ENCODE assay signal across 23 cellular contexts in genomic region chr6:138393871-138394783, GRCh38. TPM values are rescaled to one million over a fixed set of nuclear protein-coding genes. Genes with fewer than 3 reads are reported as not detected.
DNase-seq lines count a peak whose midpoint lies in the region; ATAC-seq and TF ChIP-seq lines count a peak whose summit lies in the region.
"Had no signal": no experiment of that assay in that cellular context is flagged by ENCODE, and none has a peak within 500 bp of the region (broad histone marks: within the 10 kb centered on the region; RNA-seq: fewer than 3 reads in every experiment).

No MANE protein-coding gene starts in this region.

- H3K27me3 ChIP-seq in GM23338 (ENCODE audit: insufficient read depth) = no peaks in the 10 kb centered on the region
- no peaks in the 10 kb centered on the region for H3K27me3 ChIP-seq in heart left ventricle

- POLR2A ChIA-PET in activated CD4-positive, alpha-beta memory T cell treated with anti-CD3 and anti-CD28 coated beads for 36 hours (lab: Charles Lee) = no interaction called here

- no peak overlapping the region for H3K4me2 ChIP-seq in GM23338

- H3K79me2 ChIP-seq in GM23338 (replicated peaks; ENCODE audit: insufficient read depth) = no peaks in the 10 kb centered on the region

- no peaks in the 10 kb centered on the region for H3K36me3 Mint-ChIP-seq in GM23338 (ENCODE audit: low read depth)
- H3K36me3 Mint-ChIP-seq in activated CD4-positive, alpha-beta memory T cell treated with anti-CD3 and anti-CD28 coated beads for 36 hours = no peaks in the 10 kb centered on the region
- H3K36me3 Mint-ChIP-seq: activated naive CD4-positive, alpha-beta T cell treated with anti-CD3 and anti-CD28 coated beads, Interleukin-2, amount 10 ng/mL, durations not matched to agents 7 days and 5 days; brain; naive thymus-derived CD8-positive, alpha-beta T cell had no signal

- H3K4me1 ChIP-seq in GM23338 (ENCODE audit: insufficient read depth) (peaks cover 4% of the 10 kb centered on the region), heart left ventricle (peaks cover 0 to 21% (median 8%) of the 10 kb centered on the region in 12 donors), mucosa of descending colon (ENCODE audit: low read depth) (no peaks in the 10 kb centered on the region)

- CTCF ChIA-PET in activated CD4-positive, alpha-beta memory T cell treated with anti-CD3 and anti-CD28 coated beads for 36 hours (lab: Charles Lee) = interaction anchor here (2.1 kb wide), 1 partner anchor 10 kb away, joined by 5 read pairs; the partner anchor contains the start of gene HEBP2

- no peak overlapping the region for H3K4me3 Mint-ChIP-seq in GM23338
- H3K4me3 Mint-ChIP-seq in activated CD4-positive, alpha-beta memory T cell treated with anti-CD3 and anti-CD28 coated beads for 36 hours = no peak overlapping the region
- H3K4me3 Mint-ChIP-seq: activated naive CD4-positive, alpha-beta T cell treated with anti-CD3 and anti-CD28 coated beads, Interleukin-2, amount 10 ng/mL, durations not matched to agents 7 days and 5 days; brain; naive thymus-derived CD8-positive, alpha-beta T cell had no signal

- H3K4me3 ChIP-seq in GM23338 (no peak overlapping the region), heart left ventricle (no peak overlapping the region), mucosa of descending colon (no peak overlapping the region)
- H3K4me3 ChIP-seq: SK-N-MC had no signal

- H3K27ac Mint-ChIP-seq in GM23338 = no peak overlapping the region
- H3K27ac Mint-ChIP-seq in activated CD4-positive, alpha-beta memory T cell treated with anti-CD3 and anti-CD28 coated beads for 36 hours = no peak overlapping the region
- H3K27ac Mint-ChIP-seq: activated naive CD4-positive, alpha-beta T cell treated with anti-CD3 and anti-CD28 coated beads, Interleukin-2, amount 10 ng/mL, durations not matched to agents 7 days and 5 days; brain; naive thymus-derived CD8-positive, alpha-beta T cell had no signal

- DNase-seq in CD1c-positive myeloid dendritic cell (ENCODE audit: extremely low spot score) (peak; percentile 41), GM23338 (ENCODE audit: low spot score) (no peak), NOMO-1 (lab: John Stamatoyannopoulos, UW; ENCODE audit: unreplicated experiment in 2 of 2) (peak; percentile 63 to 70), heart left ventricle (no peak), mucosa of descending colon (no peak)
- no peak for DNase-seq in activated CD4-positive, alpha-beta memory T cell treated with anti-CD3 and anti-CD28 coated beads for 36 hours
- no peak for DNase-seq in activated CD8-positive, alpha-beta memory T cell treated with anti-CD3 and anti-CD28 coated beads for 24 hours
- DNase-seq: activated CD8-positive, alpha-beta memory T cell treated with anti-CD3 and anti-CD28 coated beads, Interleukin-2, amount 50 U/mL, for 48 hours; activated naive CD4-positive, alpha-beta T cell treated with anti-CD3 and anti-CD28 coated beads, Interleukin-2, amount 10 ng/mL, durations not matched to agents 7 days and 5 days; DMS53; hippocampal formation; naive thymus-derived CD8-positive, alpha-beta T cell; NCI-H187 treated with DMSO at 0.1 percent for 48 hours; NCI-H526 treated with DMSO at 0.1 percent for 48 hours had no signal

- WGBS in heart left ventricle, 4 donors = 37 to 45% (median 41%) methylated on average over 5 of the region's 5 CpGs

- H3F3A ChIP-seq in GM23338 (replicated peaks; ENCODE audit: low read depth) = no peaks in the 10 kb centered on the region

- peak overlapping the region; percentile 70 for H2AFZ ChIP-seq in GM23338

- no peaks in the 10 kb centered on the region; the same call in 1 of the 2 replicates for H3K9me2 ChIP-seq in GM23338 (ENCODE audit: insufficient read depth)

- ATAC-seq in GM23338 = no peak
- peak; percentile 91 to 93 (median 92) for ATAC-seq in heart left ventricle
- ATAC-seq in GM19397 (IDR thresholded peaks at IDR 0.05; ENCODE audit: unreplicated experiment) = no peak
- no peak for ATAC-seq in mucosa of descending colon
- ATAC-seq: esophagus mucosa; left lobe of liver; naive thymus-derived CD8-positive, alpha-beta T cell had no signal

- TF ChIP-seq CTCF in GM23338 (conservative IDR thresholded peaks at IDR 0.05; ENCODE audit: low read depth in 2 of 2) (no peak), heart left ventricle (IDR thresholded peaks at IDR 0.05) (no peak), mucosa of descending colon (IDR thresholded peaks at IDR 0.05) (no peak)

- intact Hi-C loops in heart left ventricle (cut with DNase I) (loop anchor here in 1 of 10 donors (10.0 kb wide), 1 partner anchor 99 kb away; no protein-coding TSS in a partner anchor), mucosa of descending colon (cut with DNase I, micrococcal nuclease) (no loop called here)
- intact Hi-C loops in activated CD4-positive, alpha-beta memory T cell treated with anti-CD3 and anti-CD28 coated beads for 36 hours (cut with micrococcal nuclease) = no loop called here

- no peaks in the 10 kb centered on the region for H3K9me3 Mint-ChIP-seq in GM23338
- H3K9me3 Mint-ChIP-seq in activated CD4-positive, alpha-beta memory T cell treated with anti-CD3 and anti-CD28 coated beads for 36 hours = no peaks in the 10 kb centered on the region
- H3K9me3 Mint-ChIP-seq: activated naive CD4-positive, alpha-beta T cell treated with anti-CD3 and anti-CD28 coated beads, Interleukin-2, amount 10 ng/mL, durations not matched to agents 7 days and 5 days; brain; IgD-negative memory B cell; naive thymus-derived CD8-positive, alpha-beta T cell had no signal

- H3K27me3 Mint-ChIP-seq in GM23338 (ENCODE audit: insufficient read depth, low read depth, poor library complexity) = no peaks in the 10 kb centered on the region
- H3K27me3 Mint-ChIP-seq in activated CD4-positive, alpha-beta memory T cell treated with anti-CD3 and anti-CD28 coated beads for 36 hours = peaks cover 6% of the 10 kb centered on the region

- H3K4me1 Mint-ChIP-seq in GM23338 = peaks cover 4% of the 10 kb centered on the region
- H3K4me1 Mint-ChIP-seq in activated CD4-positive, alpha-beta memory T cell treated with anti-CD3 and anti-CD28 coated beads for 36 hours (ENCODE audit: low read depth) = no peaks in the 10 kb centered on the region
- H3K4me1 Mint-ChIP-seq: brain had no signal

- H3K36me3 ChIP-seq in GM23338 (ENCODE audit: insufficient read depth) (no peaks in the 10 kb centered on the region), heart left ventricle (no peaks in the 10 kb centered on the region), mucosa of descending colon (ENCODE audit: low read depth) (no peaks in the 10 kb centered on the region)

- no peaks in the 10 kb centered on the region for H4K20me1 ChIP-seq in GM23338 (replicated peaks; ENCODE audit: insufficient read depth)

- TF ChIP-seq POLR2A in heart left ventricle (IDR thresholded peaks at IDR 0.05) = no peak

- no peak overlapping the region for H3K27ac ChIP-seq in GM23338 (ENCODE audit: low read depth)
- peak overlapping the region in 3 of 12 donors; percentile 2 to 24 (median 4) for H3K27ac ChIP-seq in heart left ventricle
- H3K27ac ChIP-seq: SK-N-MC had no signal

- no peaks in the 10 kb centered on the region for H3K9me3 ChIP-seq in heart left ventricle
- no peaks in the 10 kb centered on the region for H3K9me3 ChIP-seq in mucosa of descending colon

TF ChIP-seq in GM23338, 12 proteins besides CTCF, POLR2A, EP300 and RAD21 (continues in another document):
- TF ChIP-seq POLR2AphosphoS5 (IDR thresholded peaks at IDR 0.05; ENCODE audit: low read depth) = no peak
- TF ChIP-seq EZH2 (IDR thresholded peaks at IDR 0.05; ENCODE audit: low read depth, unreplicated experiment) = no peak
- no peak for TF ChIP-seq CREB1 (CRISPR knock-in tag; IDR thresholded peaks at IDR 0.05; ENCODE audit: low read depth)
- no peak for TF ChIP-seq JUNB (IDR thresholded peaks at IDR 0.05; ENCODE audit: unreplicated experiment)
- no peak for TF ChIP-seq ETS1 (IDR thresholded peaks at IDR 0.05)

RNA-seq across cellular contexts. Expression of gene HEBP2, which starts 9.9 kb away (rescaled TPM):
- 14.7 and 25.6 TPM in 2 replicates for total RNA-seq in GM23338 (2014; rRNA removed; shearing (Covaris generic))
- polyA plus RNA-seq in GM23338 (2016; fragmentation: Nextera tagmentation; extraction: Ambion mirVana) (118 and 127 TPM in 2 replicates), heart left ventricle (10 to 100 TPM; 20.3 to 52.1 TPM)
- total RNA-seq in heart left ventricle (100 to 1,000 TPM in 4 of 9 donors, 10 to 100 TPM in 5; 45.1 to 110 (median 92.6) TPM), mucosa of descending colon (100 to 1,000 TPM in 1 of 3 donors, 10 to 100 TPM in 2; 78.5 to 101 (median 88.7) TPM)
- 10 to 100 TPM; 49.5 to 49.6 TPM for total RNA-seq in activated CD4-positive, alpha-beta memory T cell treated with anti-CD3 and anti-CD28 coated beads for 36 hours

RNA-seq across cellular contexts. Expression of gene SMIM28, which starts 16.4 kb away (rescaled TPM):
- not detected in 2 replicates for total RNA-seq in GM23338 (2014; rRNA removed; shearing (Covaris generic))
- polyA plus RNA-seq in GM23338 (2016; fragmentation: Nextera tagmentation; extraction: Ambion mirVana) = not detected in 2 replicates
- total RNA-seq in heart left ventricle = not detected
- polyA plus RNA-seq in heart left ventricle = not detected
- not detected for total RNA-seq in activated CD4-positive, alpha-beta memory T cell treated with anti-CD3 and anti-CD28 coated beads for 36 hours
- total RNA-seq in mucosa of descending colon = 1 to 10 TPM in 1 of 3 donors, not detected in 2; 4.0 TPM
- total RNA-seq: dermis microvascular lymphatic vessel endothelial cell; esophagus mucosa; left lobe of liver; naive thymus-derived CD8-positive, alpha-beta T cell; pulmonary artery endothelial cell; temporal lobe had no signal
- polyA plus RNA-seq: IgD-negative memory B cell; naive thymus-derived CD8-positive, alpha-beta T cell had no signal

Comparison
In these comparisons a context has a peak if more than half of its experiments do, and no peak if none do; other contexts are left out.
1. DNase-seq: peak in CD1c-positive myeloid dendritic cell (single experiment) and NOMO-1 (2 of 2); none in GM23338 (single experiment), heart left ventricle (0 of 5), activated CD4-positive, alpha-beta memory T cell treated with anti-CD3 and anti-CD28 coated beads for 36 hours (single experiment), activated CD8-positive, alpha-beta memory T cell treated with anti-CD3 and anti-CD28 coated beads for 24 hours (single experiment) and mucosa of descending colon (0 of 3).
2. ATAC-seq: peak in heart left ventricle (4 of 4); none in GM23338 (single experiment), GM19397 (single experiment) and mucosa of descending colon (single experiment).